In the genomic region with DNA sequence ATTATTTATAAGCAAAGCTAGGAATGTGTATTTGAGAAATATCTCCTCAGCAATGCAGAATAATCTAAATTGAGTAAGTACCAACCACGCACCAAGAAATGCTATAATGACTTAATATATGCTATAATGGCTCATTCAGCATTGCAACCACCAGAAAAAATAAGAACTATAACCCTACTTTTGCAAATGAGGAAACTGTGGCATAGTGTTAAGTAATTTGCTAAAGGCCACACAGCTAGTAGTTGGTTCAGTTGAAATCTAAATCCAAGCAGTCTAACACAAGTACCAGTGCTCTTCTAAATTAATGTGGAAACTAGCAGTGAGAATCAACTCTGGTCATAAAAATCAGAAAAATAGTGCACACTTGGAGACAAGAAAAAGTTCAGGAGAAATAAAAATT, we compare ENCODE assay signal across 32 cellular contexts. TPM values are rescaled to one million over a fixed set of nuclear protein-coding genes. Genes with fewer than 3 reads are reported as not detected.
A peak's percentile ranks its signal among the peaks of the same experiment; 100 is the strongest.
DNase-seq lines count a peak whose midpoint lies in the region; ATAC-seq, FAIRE-seq and TF ChIP-seq lines count a peak whose summit lies in the region.
"Had no signal": no experiment of that assay in that cellular context is flagged by ENCODE, and none has a peak within 500 bp of the region (broad histone marks: within the 10 kb centered on the region; RNA-seq: fewer than 3 reads in every experiment).

No MANE protein-coding gene starts in this region.

- no peaks in the 10 kb centered on the region; the same call in 1 of the 2 replicates for H3K9me2 ChIP-seq in MM.1S (replicated peaks; ENCODE audit: insufficient read depth, low read length)

- no peak overlapping the region for H3K9ac ChIP-seq in MM.1S (ENCODE audit: low read length)
- H3K9ac ChIP-seq: BLaER1 had no signal

- CTCF ChIA-PET in CD4-positive, alpha-beta T cell (lab: Charles Lee) = interaction anchor here (0.8 kb wide), 1 partner anchor 9 kb away, joined by 3 read pairs; no protein-coding TSS in a partner anchor

- peaks cover 41% of the 10 kb centered on the region for H3K4me1 ChIP-seq in MM.1S (ENCODE audit: low read length)
- H3K4me1 ChIP-seq: Caco-2, colonic mucosa, lower lobe of right lung, sigmoid colon, SJSA1 had no signal

- DNase-seq in CD4-positive, alpha-beta T cell = no peak
- DNase-seq in GM19239 (ENCODE audit: insufficient read length, low spot score) (no peak), NOMO-1 treated with dmso at 0.1 percent for 144 hours (lab: John Stamatoyannopoulos, UW; ENCODE audit: unreplicated experiment) (peak; percentile 62), GDM1 (lab: John Stamatoyannopoulos, UW) (no peak), MM.1S (no peak)
- no peak for DNase-seq in activated naive CD8-positive, alpha-beta T cell treated with anti-CD3 and anti-CD28 coated beads, Interleukin-2, amount 50 U/mL, for 24 hours
- DNase-seq: activated CD4-positive, alpha-beta T cell treated with anti-CD3 and anti-CD28 coated beads, Interleukin-2, amount 50 U/mL, for 4 hours; activated CD8-positive, alpha-beta memory T cell treated with anti-CD3 and anti-CD28 coated beads, Interleukin-2, amount 50 U/mL, for 4 hours; activated naive CD8-positive, alpha-beta T cell treated with anti-CD3 and anti-CD28 coated beads, Interleukin-2, amount 10 ng/mL, durations not matched to agents 7 days and 5 days; Caco-2; colonic mucosa; DMS53; effector memory CD4-positive, alpha-beta T cell; GOT3; HFFc6; hippocampal formation; lower lobe of right lung; NCI-H1417; NCI-H2029 treated with DMSO at 0.1 percent for 48 hours; NCI-H524 treated with DMSO at 0.1 percent for 48 hours; sigmoid colon; stimulated activated CD4-positive, alpha-beta T cell treated with anti-CD3 and anti-CD28 coated beads, Interleukin-4, amount 100 ng/mL, for 24 hours; trophoblast cell had no signal

- POLR2A ChIA-PET in CD4-positive, alpha-beta T cell (lab: Charles Lee) = interaction anchor here (0.6 to 1.2 kb wide), 2 partner anchors 10 to 69 kb away, joined by 3 read pairs; no protein-coding TSS in a partner anchor

- H3K4me3 Mint-ChIP-seq in CD4-positive, alpha-beta T cell = no peak overlapping the region
- no peak overlapping the region for H3K4me3 Mint-ChIP-seq in activated naive CD8-positive, alpha-beta T cell treated with anti-CD3 and anti-CD28 coated beads, Interleukin-2, amount 50 U/mL, for 24 hours
- H3K4me3 Mint-ChIP-seq: activated naive CD8-positive, alpha-beta T cell treated with anti-CD3 and anti-CD28 coated beads, Interleukin-2, amount 10 ng/mL, durations not matched to agents 7 days and 5 days; HFFc6; nephron; T-helper 1 cell treated with Interleukin-12 subunit alpha and Interleukin-12 subunit beta and Interleukin-4 antibody, amounts not matched to agents 30 μg/mL and 1 μg/mL, for 36 hours had no signal

- TF ChIP-seq CTCF in CD4-positive, alpha-beta T cell (IDR thresholded peaks at IDR 0.05) = no peak
- no peak for TF ChIP-seq CTCF in MM.1S (IDR thresholded peaks at IDR 0.05; ENCODE audit: low read length)

- H3K27ac ChIP-seq in CD4-positive, alpha-beta T cell (ENCODE audit: low read depth, low read length) = no peak overlapping the region
- no peak overlapping the region for H3K27ac ChIP-seq in MM.1S (ENCODE audit: low read length)
- H3K27ac ChIP-seq: BLaER1, cardiac muscle cell, colonic mucosa, lower lobe of right lung, sigmoid colon, SJSA1 had no signal

- H3F3A ChIP-seq in MM.1S (ENCODE audit: insufficient read depth, low read length) = peaks cover 42% of the 10 kb centered on the region

- no peaks in the 10 kb centered on the region for H3K27me3 Mint-ChIP-seq in CD4-positive, alpha-beta T cell
- H3K27me3 Mint-ChIP-seq in activated naive CD8-positive, alpha-beta T cell treated with anti-CD3 and anti-CD28 coated beads, Interleukin-2, amount 50 U/mL, for 24 hours = no peaks in the 10 kb centered on the region
- H3K27me3 Mint-ChIP-seq: activated naive CD8-positive, alpha-beta T cell treated with anti-CD3 and anti-CD28 coated beads, Interleukin-2, amount 10 ng/mL, durations not matched to agents 7 days and 5 days had no signal

- H3K27ac Mint-ChIP-seq in CD4-positive, alpha-beta T cell = peak overlapping the region; percentile 21
- peak overlapping the region; percentile 4 for H3K27ac Mint-ChIP-seq in activated naive CD8-positive, alpha-beta T cell treated with anti-CD3 and anti-CD28 coated beads, Interleukin-2, amount 50 U/mL, for 24 hours
- H3K27ac Mint-ChIP-seq: activated naive CD8-positive, alpha-beta T cell treated with anti-CD3 and anti-CD28 coated beads, Interleukin-2, amount 10 ng/mL, durations not matched to agents 7 days and 5 days; HFFc6; nephron; T-helper 1 cell treated with Interleukin-12 subunit alpha and Interleukin-12 subunit beta and Interleukin-4 antibody, amounts not matched to agents 30 μg/mL and 1 μg/mL, for 36 hours had no signal

- ATAC-seq in CD4-positive, alpha-beta T cell (ENCODE audit: poor library complexity) = no peak
- no peak for ATAC-seq in activated naive CD8-positive, alpha-beta T cell treated with anti-CD3 and anti-CD28 coated beads, Interleukin-2, amount 50 U/mL, for 24 hours
- no peak for ATAC-seq in GM18519 (IDR thresholded peaks at IDR 0.05; ENCODE audit: low FRiP score, unreplicated experiment)
- ATAC-seq: activated CD4-positive, CD25-positive, alpha-beta regulatory T cell treated with anti-CD3 and anti-CD28 coated beads, Interleukin-2, amount 50 U/mL, for 24 hours; lower lobe of right lung had no signal

- no peak overlapping the region for H3K4me2 ChIP-seq in MM.1S (ENCODE audit: low read depth, low read length)
- H3K4me2 ChIP-seq: BLaER1 had no signal

- H3K27me3 ChIP-seq in CD4-positive, alpha-beta T cell (ENCODE audit: control insufficient read depth, insufficient read depth, low read length) = no peaks in the 10 kb centered on the region
- H3K27me3 ChIP-seq in MM.1S (replicated peaks; ENCODE audit: insufficient read depth, low read length) = no peaks in the 10 kb centered on the region
- H3K27me3 ChIP-seq: BLaER1, cardiac muscle cell, colonic mucosa, sigmoid colon, SJSA1 had no signal

- intact Hi-C loops in CD4-positive, alpha-beta T cell (cut with DNase I, micrococcal nuclease) = no loop called here

- peaks cover 74% of the 10 kb centered on the region for H3K4me1 Mint-ChIP-seq in CD4-positive, alpha-beta T cell (ENCODE audit: low read depth)
- peaks cover 76% of the 10 kb centered on the region for H3K4me1 Mint-ChIP-seq in activated naive CD8-positive, alpha-beta T cell treated with anti-CD3 and anti-CD28 coated beads, Interleukin-2, amount 50 U/mL, for 24 hours
- H3K4me1 Mint-ChIP-seq: nephron had no signal

- peak; percentile 67 for FAIRE-seq in GM19239 (lab: Jason Lieb, UNC)
- FAIRE-seq: astrocyte, RCC 7860 had no signal

- H3K4me3 ChIP-seq in MM.1S (ENCODE audit: low read length) = no peak overlapping the region
- H3K4me3 ChIP-seq: BLaER1, cardiac muscle cell, colonic mucosa, lower lobe of right lung, sigmoid colon, SJSA1 had no signal

- no peaks in the 10 kb centered on the region; the same call in 1 of the 2 replicates for H3K36me3 ChIP-seq in MM.1S (replicated peaks; ENCODE audit: insufficient read depth, low read length)
- H3K36me3 ChIP-seq: cardiac muscle cell, colonic mucosa, lower lobe of right lung, sigmoid colon had no signal

- H4K20me1 ChIP-seq in MM.1S (ENCODE audit: insufficient read depth, low read length) = no peaks in the 10 kb centered on the region
- H4K20me1 ChIP-seq: BLaER1 had no signal

- no peak overlapping the region for H2AFZ ChIP-seq in MM.1S (ENCODE audit: low read length)

- H3K9me3 Mint-ChIP-seq in CD4-positive, alpha-beta T cell = no peaks in the 10 kb centered on the region
- no peaks in the 10 kb centered on the region for H3K9me3 Mint-ChIP-seq in activated naive CD8-positive, alpha-beta T cell treated with anti-CD3 and anti-CD28 coated beads, Interleukin-2, amount 50 U/mL, for 24 hours
- H3K9me3 Mint-ChIP-seq: activated naive CD8-positive, alpha-beta T cell treated with anti-CD3 and anti-CD28 coated beads, Interleukin-2, amount 10 ng/mL, durations not matched to agents 7 days and 5 days; HFFc6; nephron; T-helper 1 cell treated with Interleukin-12 subunit alpha and Interleukin-12 subunit beta and Interleukin-4 antibody, amounts not matched to agents 30 μg/mL and 1 μg/mL, for 36 hours had no signal

- H3K79me2 ChIP-seq in MM.1S (ENCODE audit: low read length) = peaks cover 81% of the 10 kb centered on the region

- no peaks in the 10 kb centered on the region for H3K36me3 Mint-ChIP-seq in CD4-positive, alpha-beta T cell (ENCODE audit: low read depth)
- peaks cover 12% of the 10 kb centered on the region for H3K36me3 Mint-ChIP-seq in activated naive CD8-positive, alpha-beta T cell treated with anti-CD3 and anti-CD28 coated beads, Interleukin-2, amount 50 U/mL, for 24 hours (ENCODE audit: low read depth)

- no peaks in the 10 kb centered on the region for H3K9me3 ChIP-seq in CD4-positive, alpha-beta T cell (ENCODE audit: control insufficient read depth, low read length)
- no peaks in the 10 kb centered on the region for H3K9me3 ChIP-seq in MM.1S (replicated peaks; ENCODE audit: insufficient read depth, low read length)
- H3K9me3 ChIP-seq: BLaER1, Caco-2, colonic mucosa, lower lobe of right lung, sigmoid colon, SJSA1 had no signal

RNA-seq across cellular contexts. Expression of a gene that starts 35.7 kb away (rescaled TPM):
- total RNA-seq in CD4-positive, alpha-beta T cell = 100 to 1,000 TPM; 106 to 117 TPM
